In genomic region chr3:23368731-23369130, GRCh38 we compare ENCODE assay signal across 13 cellular contexts.
A peak's percentile ranks its signal among the peaks of the same experiment; 100 is the strongest.
DNase-seq lines count a peak whose midpoint lies in the region; ATAC-seq and TF ChIP-seq lines count a peak whose summit lies in the region.
"Had no signal": no experiment of that assay in that cellular context is flagged by ENCODE, and none has a peak within 500 bp of the region (broad histone marks: within the 10 kb centered on the region; RNA-seq: fewer than 3 reads in every experiment).

No MANE protein-coding gene starts in this region.

- H4K20me1 ChIP-seq in IMR-90 (ENCODE audit: insufficient read depth, low read length), result no peaks in the 10 kb centered on the region

- DNase-seq in IMR-90 (peak; percentile 59), chondrocyte (ENCODE audit: low spot score) (no peak), iris pigment epithelial cell (ENCODE audit: low read depth) (peak; percentile 43), gastrocnemius medialis (no peak), inferior parietal cortex (ENCODE audit: extremely low spot score) (no peak), HCEC 1CT (no peak)
- DNase-seq: CD4-positive, CD25-positive, alpha-beta regulatory T cell; GDM1; GOT3 had no signal

- H2AFZ ChIP-seq in IMR-90 (replicated peaks; ENCODE audit: low read length, poor library complexity), result no peak overlapping the region

- no peak overlapping the region for H3K56ac ChIP-seq in IMR-90 (ENCODE audit: extremely low read depth, insufficient read depth, low read length)

- H4K8ac ChIP-seq in IMR-90 (ENCODE audit: low read depth in 2 of 2, low read length in 2 of 2), result no peak overlapping the region

- CTCF ChIA-PET in IMR-90 (lab: Yijun Ruan, JAX), result no interaction called here

- H2BK5ac ChIP-seq in IMR-90 (ENCODE audit: low read depth, low read length, poor library complexity, severe bottlenecking), result no peak overlapping the region

- BruUV-seq in IMR-90 (replicated peaks; lab: Mats Ljungman, UMichigan), result no TSS peak

- no peaks in the 10 kb centered on the region for H3K27me3 Mint-ChIP-seq in chondrocyte (ENCODE audit: low read depth)
- H3K27me3 Mint-ChIP-seq: CD4-positive, CD25-positive, alpha-beta regulatory T cell had no signal

- H3K4ac ChIP-seq in IMR-90 (ENCODE audit: low read depth, low read length), result no peak overlapping the region

- no peak overlapping the region for H3K14ac ChIP-seq in IMR-90 (replicated peaks; ENCODE audit: low read depth, low read length)

- no peak overlapping the region for H2BK15ac ChIP-seq in IMR-90 (ENCODE audit: low read depth, low read length)

- peaks cover 0 to 7% of the 10 kb centered on the region in 2 experiments; a peak in 2 of 4 replicates for H3K79me1 ChIP-seq in IMR-90 (ENCODE audit: low read depth in 1 of 2, low read length in 2 of 2)

- H3K9me1 ChIP-seq in IMR-90 (ENCODE audit: insufficient read depth, low read length), result no peaks in the 10 kb centered on the region

- peaks cover 19% of the 10 kb centered on the region for H3K4me1 Mint-ChIP-seq in chondrocyte (ENCODE audit: low read depth)

- TF ChIP-seq CTCF in IMR-90 (conservative IDR thresholded peaks at IDR 0.05; ENCODE audit: low read depth, low read length), result no peak
- peak; percentile 20 for TF ChIP-seq CTCF in chondrocyte (IDR thresholded peaks at IDR 0.05)
- no peak for TF ChIP-seq CTCF in gastrocnemius medialis (IDR thresholded peaks at IDR 0.05 in 4 of 5, conservative IDR thresholded peaks at IDR 0.05 in 1 of 5)

- no peak overlapping the region for H2AK9ac ChIP-seq in IMR-90 (replicated peaks; ENCODE audit: low read depth, low read length, poor library complexity)

- H3K23ac ChIP-seq in IMR-90 (ENCODE audit: low read depth, low read length), result no peak overlapping the region

- no peak overlapping the region for H3K27ac Mint-ChIP-seq in chondrocyte (ENCODE audit: unreplicated experiment)
- H3K27ac Mint-ChIP-seq: CD4-positive, CD25-positive, alpha-beta regulatory T cell had no signal

- no peaks in the 10 kb centered on the region for H3K36me3 ChIP-seq in IMR-90 (ENCODE audit: control insufficient read depth, insufficient read depth, low read length)
- no peaks in the 10 kb centered on the region for H3K36me3 ChIP-seq in gastrocnemius medialis
- H3K36me3 ChIP-seq: BLaER1 treated with 17β-estradiol and CSF1 and Interleukin-3, amounts not matched to agents 10 nM and 100 nM; HAP-1 had no signal

- ATAC-seq in IMR-90 (ENCODE audit: low read depth) (peak; percentile 72), gastrocnemius medialis (no peak)
- ATAC-seq: A549, HepG2 had no signal

- no peak overlapping the region for H3K4me3 Mint-ChIP-seq in chondrocyte (ENCODE audit: unreplicated experiment)
- H3K4me3 Mint-ChIP-seq: CD4-positive, CD25-positive, alpha-beta regulatory T cell had no signal

- H2BK120ac ChIP-seq in IMR-90 (ENCODE audit: low read depth, low read length), result no peak overlapping the region

- H3K27ac ChIP-seq in IMR-90 (ENCODE audit: insufficient read depth, low read length) (no peak overlapping the region), gastrocnemius medialis (no peak overlapping the region)
- H3K27ac ChIP-seq: A549; BLaER1 treated with 17β-estradiol and CSF1 and Interleukin-3, amounts not matched to agents 10 nM and 100 nM had no signal

- H2AK5ac ChIP-seq in IMR-90 (ENCODE audit: low read depth, low read length), result no peak overlapping the region

- no peak overlapping the region for H3K4me2 ChIP-seq in IMR-90 (ENCODE audit: low read depth, low read length)
- H3K4me2 ChIP-seq: A549 had no signal

- no peak overlapping the region for H3K18ac ChIP-seq in IMR-90 (ENCODE audit: low read depth, low read length)

- H3K9me3 Mint-ChIP-seq in chondrocyte (ENCODE audit: low read depth), result peaks cover 18% of the 10 kb centered on the region

- TF ChIP-seq RAD21 in IMR-90 (IDR thresholded peaks at IDR 0.05; ENCODE audit: low read length), result no peak

- H3K9me3 ChIP-seq in IMR-90 (ENCODE audit: control insufficient read depth, insufficient read depth, low read length) (no peaks in the 10 kb centered on the region), gastrocnemius medialis (no peaks in the 10 kb centered on the region)
- H3K9me3 ChIP-seq: A549, HAP-1 had no signal

- no CpG with 5 or more reads among the region's 1 CpG for WGBS in IMR-90 (ENCODE audit: extremely low coverage in 2 of 2, insufficient read length in 1 of 2), 2 experiments

- H4K91ac ChIP-seq in IMR-90 (ENCODE audit: insufficient read depth, low read depth, low read length), result no peak overlapping the region

- H3K36me3 Mint-ChIP-seq in chondrocyte (ENCODE audit: low read depth), result peaks cover 4% of the 10 kb centered on the region
- H3K36me3 Mint-ChIP-seq: CD4-positive, CD25-positive, alpha-beta regulatory T cell had no signal

- no peak overlapping the region for H4K5ac ChIP-seq in IMR-90 (ENCODE audit: low read depth, low read length)

- H2BK20ac ChIP-seq in IMR-90 (ENCODE audit: low read depth, low read length), result no peak overlapping the region

- POLR2A ChIA-PET in IMR-90 (lab: Charles Lee; ENCODE audit: unreplicated experiment), result no interaction called here

- dilution Hi-C loops in IMR-90 (cut with HindIII; ENCODE audit: low sequenced_read_pairs, unreplicated experiment), result no loop called here

- no peaks in the 10 kb centered on the region for H3K27me3 ChIP-seq in IMR-90 (ENCODE audit: control insufficient read depth, insufficient read depth, low read length)
- no peaks in the 10 kb centered on the region for H3K27me3 ChIP-seq in gastrocnemius medialis
- H3K27me3 ChIP-seq: BLaER1 treated with 17β-estradiol and CSF1 and Interleukin-3, amounts not matched to agents 10 nM and 100 nM had no signal

- intact Hi-C loops in IMR-90 (cut with micrococcal nuclease), result no loop called here
- intact Hi-C loops in gastrocnemius medialis (cut with DNase I; ENCODE audit: low total_unique reads), result no loop called here

- TF ChIP-seq POLR2A in IMR-90 (IDR thresholded peaks at IDR 0.05; ENCODE audit: low read depth, low read length) (no peak), gastrocnemius medialis (IDR thresholded peaks at IDR 0.05) (no peak)

- H3K4me3 ChIP-seq in IMR-90 (ENCODE audit: insufficient read depth, low read depth, low read length) (no peak overlapping the region), gastrocnemius medialis (no peak overlapping the region)
- H3K4me3 ChIP-seq: A549; BLaER1 treated with 17β-estradiol and CSF1 and Interleukin-3, amounts not matched to agents 10 nM and 100 nM; HAP-1 had no signal

- no peak overlapping the region for H3K9ac ChIP-seq in IMR-90 (ENCODE audit: low read depth, low read length)
- H3K9ac ChIP-seq: BLaER1 treated with 17β-estradiol and CSF1 and Interleukin-3, amounts not matched to agents 10 nM and 100 nM had no signal

- H3K4me1 ChIP-seq in IMR-90 (ENCODE audit: control insufficient read depth, insufficient read depth, low read length) (no peaks in the 10 kb centered on the region), gastrocnemius medialis (peaks cover 0 to 9% of the 10 kb centered on the region in 2 donors)
- H3K4me1 ChIP-seq: A549, HAP-1 had no signal

- in situ Hi-C loops in IMR-90 (cut with MboI; ENCODE audit: low sequenced_read_pairs), result no loop called here
- in situ Hi-C loops in gastrocnemius medialis (cut with MboI; ENCODE audit: low sequenced_read_pairs in 4 of 4), result no loop called here

TF ChIP-seq in IMR-90, 13 proteins besides CTCF, POLR2A, EP300 and RAD21:
- TF ChIP-seq USF2 (IDR thresholded peaks at IDR 0.05; ENCODE audit: low read depth, low read length) (no peak), BHLHE40 (IDR thresholded peaks at IDR 0.05; ENCODE audit: low read depth, low read length) (no peak), MAFK (IDR thresholded peaks at IDR 0.05; ENCODE audit: low read depth, low read length) (no peak), RCOR1 (IDR thresholded peaks at IDR 0.05; ENCODE audit: insufficient replicate concordance, low read length) (no peak)

Comparison
In these comparisons a context has a peak if more than half of its experiments do, and no peak if none do; other contexts are left out.
1. DNase-seq: peak in IMR-90 (single experiment) and iris pigment epithelial cell (single experiment); none in chondrocyte (single experiment), gastrocnemius medialis (0 of 2), inferior parietal cortex (single experiment) and HCEC 1CT (single experiment).